9 cellular contexts compared by ENCODE assay signal in the genomic region with DNA sequence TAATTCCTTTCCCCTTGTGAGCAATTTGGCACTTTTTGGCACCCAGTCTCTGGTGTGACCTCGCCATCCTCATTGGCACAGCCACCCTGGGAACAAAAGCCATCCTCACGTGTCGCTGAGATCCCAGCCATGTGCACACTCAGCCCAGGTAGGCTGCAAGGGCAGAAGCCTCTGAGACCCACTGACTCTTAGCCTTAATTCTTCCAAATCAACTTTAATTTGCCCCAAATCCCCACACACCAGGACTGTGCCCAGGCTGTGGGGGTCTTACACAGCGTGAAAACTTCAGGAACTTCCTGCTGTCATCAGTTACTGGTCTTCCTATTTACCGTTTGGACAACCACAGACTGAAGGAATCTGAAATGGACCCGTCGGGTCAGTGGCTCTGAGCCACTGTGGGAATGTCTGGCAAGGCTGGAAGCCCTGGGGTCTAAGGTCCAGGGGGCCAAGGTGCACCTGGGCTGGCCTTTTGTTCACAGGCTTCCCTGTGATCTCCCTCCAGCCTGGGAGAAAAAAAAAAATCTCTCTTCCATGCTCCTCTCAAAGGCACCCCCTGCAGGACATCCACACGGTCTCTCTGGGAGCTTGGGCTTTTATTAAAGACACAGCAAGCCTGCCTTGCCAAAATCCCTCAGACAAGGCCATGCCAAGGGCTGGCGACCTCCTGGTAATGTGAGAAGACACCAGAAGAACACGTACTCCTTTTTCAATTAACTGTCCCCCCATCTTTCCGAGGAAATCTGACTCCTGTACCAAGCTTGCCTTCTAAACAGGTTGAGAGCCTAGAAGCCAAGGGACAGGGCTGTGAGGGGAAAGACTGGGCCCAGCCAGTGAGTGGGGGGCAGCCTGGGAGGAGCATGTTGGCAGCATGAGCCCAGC. TPM values are rescaled to one million over a fixed set of nuclear protein-coding genes. Genes with fewer than 3 reads are reported as not detected.
DNase-seq lines count a peak whose midpoint lies in the region; ATAC-seq, FAIRE-seq and TF ChIP-seq lines count a peak whose summit lies in the region.
"Had no signal": no experiment of that assay in that cellular context is flagged by ENCODE, and none has a peak within 500 bp of the region (broad histone marks: within the 10 kb centered on the region; RNA-seq: fewer than 3 reads in every experiment).

No MANE protein-coding gene starts in this region.

- H3K4me3 ChIP-seq in epithelial cell of proximal tubule (ENCODE audit: low read depth, low read length) (no peak overlapping the region), ovary (no peak overlapping the region)

- TF ChIP-seq CTCF in epithelial cell of proximal tubule (conservative IDR thresholded peaks at IDR 0.05; ENCODE audit: low read depth, low read length) = peak; percentile 79
- peak in 2 of 3 donors; percentile 38 to 40 for TF ChIP-seq CTCF in ovary (IDR thresholded peaks at IDR 0.05)

- DNase-seq in A172 (ENCODE audit: low spot score) (peak; percentile 81), H54 (ENCODE audit: insufficient read length, low spot score) (peak; percentile 67), OCI-M1 (lab: John Stamatoyannopoulos, UW) (peak; percentile 57), epithelial cell of proximal tubule (ENCODE audit: low read depth) (no peak), ovary (peak; percentile 64 to 78 (median 69)), inferior parietal cortex (ENCODE audit: extremely low spot score) (no peak)

- no peaks in the 10 kb centered on the region for H3K27me3 ChIP-seq in ovary

- no peaks in the 10 kb centered on the region for H3K9me3 ChIP-seq in ovary

- no peak overlapping the region for H3K27ac ChIP-seq in ovary

- H3K36me3 ChIP-seq in ovary = no peaks in the 10 kb centered on the region

- FAIRE-seq in H54 (lab: Jason Lieb, UNC) = no peak
- FAIRE-seq: colon had no signal

- no peak for TF ChIP-seq EP300 in ovary (IDR thresholded peaks at IDR 0.05)

- TF ChIP-seq POLR2A in H54 (IDR thresholded peaks at IDR 0.05; ENCODE audit: low read depth, low read length) (no peak), ovary (IDR thresholded peaks at IDR 0.05) (no peak)

- WGBS in ovary, 3 donors = 36 to 46% (median 43%) methylated on average over 11 of the region's 11 CpGs

- H3K4me1 ChIP-seq in ovary (ENCODE audit: insufficient read depth) = peaks cover 5% of the 10 kb centered on the region

- ATAC-seq in HG02973 (IDR thresholded peaks at IDR 0.05; ENCODE audit: unreplicated experiment) = no peak
- no peak for ATAC-seq in HG03520 (IDR thresholded peaks at IDR 0.05; ENCODE audit: unreplicated experiment)

- intact Hi-C loops in ovary (cut with DNase I) = loop anchor here in 3 of 4 donors (5.0 to 10.0 kb wide), 3 partner anchors 76 to 81 kb away; a partner anchor contains a TSS

RNA-seq across cellular contexts. Expression of a gene that starts 42.1 kb away (rescaled TPM):
- total RNA-seq in A172 (2014; rRNA removed; shearing (Covaris generic)) = 488 and 537 TPM in 2 replicates
- total RNA-seq in epithelial cell of proximal tubule (127 and 128 TPM in 2 replicates), ovary (100 to 1,000 TPM; 170 to 307 (median 253) TPM)
- 100 to 1,000 TPM; 440 to 843 TPM for polyA plus RNA-seq in ovary

Comparison
In these comparisons a context has a peak if more than half of its experiments do, and no peak if none do; other contexts are left out.
1. DNase-seq: peak in A172 (single experiment), H54 (single experiment), OCI-M1 (single experiment) and ovary (5 of 5); none in epithelial cell of proximal tubule (single experiment) and inferior parietal cortex (single experiment).